ENCODE assay signal across 1 cellular context in the genomic region with DNA sequence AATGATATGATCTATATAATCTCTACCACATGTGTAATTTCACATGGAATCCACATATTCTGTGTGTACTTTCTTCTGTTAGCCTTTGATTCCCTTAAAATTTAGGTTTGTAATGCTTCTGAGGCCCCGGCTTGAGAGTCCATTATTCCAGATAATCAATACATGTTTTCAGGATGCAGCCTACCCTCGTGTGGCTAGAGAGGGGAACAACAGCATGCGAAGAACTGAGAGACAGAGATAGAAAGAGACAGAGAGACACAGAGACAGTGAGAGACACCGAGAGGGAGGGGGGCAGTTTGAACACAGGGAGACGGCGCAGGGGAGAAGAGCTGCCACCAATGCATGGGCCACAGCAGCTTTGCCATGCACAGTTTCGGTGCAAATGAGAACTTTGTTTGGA.
TF ChIP-seq lines count a peak whose summit lies in the region.

No MANE protein-coding gene starts in this region.

TF ChIP-seq in SK-N-SH treated with all-trans-retinoic acid at 6 μM for 48 hours, 23 proteins besides CTCF, POLR2A, EP300 and RAD21 (continued from another document):
- TF ChIP-seq, protein P1, sequence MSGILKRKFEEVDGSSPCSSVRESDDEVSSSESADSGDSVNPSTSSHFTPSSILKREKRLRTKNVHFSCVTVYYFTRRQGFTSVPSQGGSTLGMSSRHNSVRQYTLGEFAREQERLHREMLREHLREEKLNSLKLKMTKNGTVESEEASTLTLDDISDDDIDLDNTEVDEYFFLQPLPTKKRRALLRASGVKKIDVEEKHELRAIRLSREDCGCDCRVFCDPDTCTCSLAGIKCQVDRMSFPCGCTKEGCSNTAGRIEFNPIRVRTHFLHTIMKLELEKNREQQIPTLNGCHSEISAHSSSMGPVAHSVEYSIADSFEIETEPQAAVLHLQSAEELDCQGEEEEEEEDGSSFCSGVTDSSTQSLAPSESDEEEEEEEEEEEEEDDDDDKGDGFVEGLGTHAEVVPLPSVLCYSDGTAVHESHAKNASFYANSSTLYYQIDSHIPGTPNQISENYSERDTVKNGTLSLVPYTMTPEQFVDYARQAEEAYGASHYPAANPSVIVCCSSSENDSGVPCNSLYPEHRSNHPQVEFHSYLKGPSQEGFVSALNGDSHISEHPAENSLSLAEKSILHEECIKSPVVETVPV (CRISPR knock-in tag; IDR thresholded peaks at IDR 0.05) = no peak
